16 cellular contexts compared by ENCODE assay signal in genomic region chr5:6740586-6741150, GRCh38.
"Had no signal": no experiment of that assay in that cellular context is flagged by ENCODE, and none has a peak within 500 bp of the region (broad histone marks: within the 10 kb centered on the region; RNA-seq: fewer than 3 reads in every experiment).

No MANE protein-coding gene starts in this region.

- H3K4me1 ChIP-seq: adrenal gland, SJSA1 had no signal

- DNase-seq: caudate nucleus; effector CD8-positive, alpha-beta T cell; gastrocnemius medialis; heart right ventricle; left lung; nephron progenitor cell; substantia nigra; SW 1271; T1000; upper lobe of left lung had no signal

- H3K27me3 ChIP-seq: adrenal gland, gastrocnemius medialis, heart right ventricle, left lung, SJSA1, upper lobe of left lung had no signal

- H3K9me3 ChIP-seq: adrenal gland, gastrocnemius medialis, heart right ventricle, left lung, SJSA1, upper lobe of left lung had no signal

- H3K4me3 Mint-ChIP-seq: nephron progenitor cell had no signal

- H3K27ac ChIP-seq: adrenal gland, coronary artery, epithelial cell of prostate, gastrocnemius medialis, heart right ventricle, left lung, SJSA1, skin epidermis, upper lobe of left lung, VCaP had no signal

- H3K9me3 Mint-ChIP-seq: nephron progenitor cell had no signal

- H3K4me3 ChIP-seq: adrenal gland, coronary artery, gastrocnemius medialis, heart right ventricle, left lung, SJSA1, skin epidermis, upper lobe of left lung had no signal

- ATAC-seq: gastrocnemius medialis, left lung had no signal
